Comparison of ENCODE assay signal across 17 cellular contexts in genomic region chr2:240932724-240933047, GRCh38. TPM values are rescaled to one million over a fixed set of nuclear protein-coding genes. Genes with fewer than 3 reads are reported as not detected.
DNase-seq lines count a peak whose midpoint lies in the region; TF ChIP-seq lines count a peak whose summit lies in the region.
"Had no signal": no experiment of that assay in that cellular context is flagged by ENCODE, and none has a peak within 500 bp of the region (broad histone marks: within the 10 kb centered on the region; RNA-seq: fewer than 3 reads in every experiment).

No MANE protein-coding gene starts in this region.

- H2BK120ac ChIP-seq in H9 (ENCODE audit: low read depth, low read length, poor library complexity, severe bottlenecking) (no peak overlapping the region), neuronal stem cell (ENCODE audit: low read depth, low read length) (no peak overlapping the region)

- no peak overlapping the region for H2BK5ac ChIP-seq in H9 (ENCODE audit: insufficient read length, low read length)
- no peak overlapping the region for H2BK5ac ChIP-seq in neuronal stem cell (ENCODE audit: low read length)

- H3T11ph ChIP-seq in H9 (ENCODE audit: low read length) = no peak overlapping the region

- DNase-seq in activated effector memory CD4-positive, alpha-beta T cell treated with anti-CD3 and anti-CD28 coated beads, Interleukin-2, amount 50 U/mL, for 16 hours = peak; percentile 46
- no peak for DNase-seq in activated effector memory CD4-positive, alpha-beta T cell treated with Interleukin-2 at 50 U/mL for 16 hours
- DNase-seq in H9 (peak; percentile 25), neuronal stem cell (ENCODE audit: low spot score) (no peak), transverse colon (peak; percentile 1), NCI-H146 treated with DMSO at 0.1 percent for 48 hours (lab: John Stamatoyannopoulos, UW; ENCODE audit: unreplicated experiment) (no peak), progenitor cell of endocrine pancreas (ENCODE audit: low spot score, unreplicated experiment) (no peak)
- DNase-seq: CD4-positive, alpha-beta memory T cell; DMS79; KG1; NCI-H1436 treated with DMSO at 0.1 percent for 48 hours; NCI-H2081; NCI-H774 had no signal

- peaks cover 0 to 4% (median 0%) of the 10 kb centered on the region in 3 experiments; a peak in 3 of 7 replicates for H3K36me3 Mint-ChIP-seq in H9 (ENCODE audit: insufficient read depth in 1 of 3, low read depth in 3 of 3)
- no peaks in the 10 kb centered on the region for H3K36me3 Mint-ChIP-seq in progenitor cell of endocrine pancreas (ENCODE audit: insufficient read depth)

- no peak overlapping the region for H3K27ac Mint-ChIP-seq in H9
- H3K27ac Mint-ChIP-seq in progenitor cell of endocrine pancreas = no peak overlapping the region
- H3K27ac Mint-ChIP-seq: CD4-positive, alpha-beta memory T cell had no signal

- H2BK12ac ChIP-seq in H9 (ENCODE audit: insufficient read length, low read depth, low read length) (no peak overlapping the region), neuronal stem cell (ENCODE audit: low read length) (no peak overlapping the region)

- no peak overlapping the region for H2BK20ac ChIP-seq in H9 (ENCODE audit: low read depth, low read length, poor library complexity, severe bottlenecking)

- H3K4me3 ChIP-seq in neuronal stem cell (ENCODE audit: low read length in 2 of 2) (no peak overlapping the region), transverse colon (no peak overlapping the region)

- in situ Hi-C loops in transverse colon (cut with MboI; ENCODE audit: low pct_ligation_motif_present in 1 of 4, low pct_unique_long_range_greater_than_20kb in 1 of 4, low sequenced_read_pairs in 3 of 4) = no loop called here

- intact Hi-C loops in transverse colon (cut with DNase I; ENCODE audit: low total_unique reads) = no loop called here

- no peaks in the 10 kb centered on the region for H3K27me3 ChIP-seq in H9 (ENCODE audit: insufficient read depth, low read length)
- H3K27me3 ChIP-seq in neuronal stem cell (ENCODE audit: control insufficient read depth in 3 of 3, insufficient read depth in 3 of 3, low read depth in 1 of 3, low read length in 3 of 3) = peaks cover 0 to 57% (median 0%) of the 10 kb centered on the region in 3 experiments
- no peaks in the 10 kb centered on the region for H3K27me3 ChIP-seq in transverse colon

- H4K8ac ChIP-seq in H9 (replicated peaks; ENCODE audit: insufficient read length, low read depth, low read length) (no peak overlapping the region), neuronal stem cell (ENCODE audit: low read depth, low read length) (no peak overlapping the region)

- H3K9me3 ChIP-seq in H9 (ENCODE audit: control insufficient read depth, low read depth, low read length) = no peaks in the 10 kb centered on the region
- peaks cover 0 to 6% of the 10 kb centered on the region in 2 donors for H3K9me3 ChIP-seq in neuronal stem cell (replicated peaks in 1 of 2; ENCODE audit: control insufficient read depth in 2 of 2, insufficient read depth in 1 of 2, low read depth in 1 of 2, low read length in 2 of 2)
- H3K9me3 ChIP-seq in transverse colon = no peaks in the 10 kb centered on the region

- H3K79me2 ChIP-seq in H9 (ENCODE audit: insufficient read depth, low read length) = no peaks in the 10 kb centered on the region

- no peak for TF ChIP-seq POLR2A in transverse colon (IDR thresholded peaks at IDR 0.05)

- H4K91ac ChIP-seq in H9 (ENCODE audit: insufficient read length, low read depth, low read length) = no peak overlapping the region
- no peak overlapping the region for H4K91ac ChIP-seq in neuronal stem cell (ENCODE audit: low read depth, low read length, poor library complexity)

- H3K4me2 ChIP-seq in H9 (ENCODE audit: insufficient read depth, insufficient read length, low read length) (no peak overlapping the region), neuronal stem cell (ENCODE audit: insufficient read depth, low read length, poor library complexity, severe bottlenecking) (no peak overlapping the region)

- peaks cover 8 to 10% of the 10 kb centered on the region in 2 experiments; a peak in 4 of 5 replicates for H3K9me3 Mint-ChIP-seq in H9
- H3K9me3 Mint-ChIP-seq in progenitor cell of endocrine pancreas (ENCODE audit: low read depth) = peaks cover 4% of the 10 kb centered on the region

- H3K27ac ChIP-seq in H9 (ENCODE audit: insufficient read length, low read depth, low read length) (no peak overlapping the region), neuronal stem cell (replicated peaks; ENCODE audit: low read length) (no peak overlapping the region), transverse colon (no peak overlapping the region)

- H2AFZ ChIP-seq in H9 (ENCODE audit: low read length) (no peak overlapping the region), neuronal stem cell (ENCODE audit: low read length) (no peak overlapping the region)

- H2AK5ac ChIP-seq in H9 (ENCODE audit: insufficient read length, low read length) (no peak overlapping the region), neuronal stem cell (ENCODE audit: low read depth, low read length) (peak overlapping the region; percentile 66)

- H3K9ac ChIP-seq in H9 (ENCODE audit: extremely low read depth, insufficient read length, low read length) = no peak overlapping the region
- no peak overlapping the region for H3K9ac ChIP-seq in neuronal stem cell (ENCODE audit: low read depth, low read length, poor library complexity)

- H3K36me3 ChIP-seq in neuronal stem cell (replicated peaks in 1 of 2; ENCODE audit: control insufficient read depth in 2 of 2, insufficient read depth in 2 of 2, low read length in 2 of 2) (no peaks in the 10 kb centered on the region), transverse colon (no peaks in the 10 kb centered on the region)

- TF ChIP-seq CTCF in H9 (conservative IDR thresholded peaks at IDR 0.05) (no peak), transverse colon (IDR thresholded peaks at IDR 0.05) (no peak), progenitor cell of endocrine pancreas (IDR thresholded peaks at IDR 0.05; ENCODE audit: unreplicated experiment) (no peak)

- H3K14ac ChIP-seq in H9 (ENCODE audit: insufficient read depth, low read length) (no peak overlapping the region), neuronal stem cell (ENCODE audit: low read length) (no peak overlapping the region)

- H3K18ac ChIP-seq in H9 (ENCODE audit: insufficient read length, low read depth, low read length) (no peak overlapping the region), neuronal stem cell (ENCODE audit: low read length) (peak overlapping the region; percentile 48)

- no peak overlapping the region for H3K56ac ChIP-seq in H9 (ENCODE audit: insufficient read length, low read depth, low read length)

- H3K4me1 ChIP-seq in H9 (ENCODE audit: insufficient read depth, low read length) = no peaks in the 10 kb centered on the region
- no peaks in the 10 kb centered on the region for H3K4me1 ChIP-seq in neuronal stem cell (ENCODE audit: control insufficient read depth in 2 of 2, insufficient read depth in 1 of 2, low read depth in 1 of 2, low read length in 2 of 2)
- no peaks in the 10 kb centered on the region for H3K4me1 ChIP-seq in transverse colon

- H3K4me1 Mint-ChIP-seq in H9 (no peaks in the 10 kb centered on the region), progenitor cell of endocrine pancreas (ENCODE audit: low read depth) (no peaks in the 10 kb centered on the region)
- H3K4me1 Mint-ChIP-seq: CD4-positive, alpha-beta memory T cell had no signal

- H3K4me3 Mint-ChIP-seq in H9 = no peak overlapping the region
- no peak overlapping the region for H3K4me3 Mint-ChIP-seq in progenitor cell of endocrine pancreas (ENCODE audit: low read depth)
- H3K4me3 Mint-ChIP-seq: CD4-positive, alpha-beta memory T cell had no signal

- H3K23ac ChIP-seq in H9 (ENCODE audit: insufficient read length, low read depth, low read length) (no peak overlapping the region), neuronal stem cell (ENCODE audit: low read depth, low read length, poor library complexity) (no peak overlapping the region)

- H3K23me2 ChIP-seq in H9 (ENCODE audit: insufficient read length, low read depth, low read length, poor library complexity, severe bottlenecking) = no peaks in the 10 kb centered on the region

- H3K4ac ChIP-seq in H9 (ENCODE audit: low read depth, low read length) = no peak overlapping the region
- H3K4ac ChIP-seq in neuronal stem cell (ENCODE audit: low read length) = no peak overlapping the region

- TF ChIP-seq EP300 in transverse colon (IDR thresholded peaks at IDR 0.05; ENCODE audit: low read depth) = no peak

- H4K20me1 ChIP-seq in H9 (ENCODE audit: control insufficient read depth, insufficient read depth, insufficient read length) = no peaks in the 10 kb centered on the region

- H2BK15ac ChIP-seq in H9 (ENCODE audit: low read depth, low read length) (no peak overlapping the region), neuronal stem cell (ENCODE audit: low read length) (no peak overlapping the region)

- no peak overlapping the region for H4K5ac ChIP-seq in H9 (ENCODE audit: insufficient read length, low read depth, low read length)

- no CpG with 5 or more reads among the region's 11 CpGs for WGBS in H9 (ENCODE audit: extremely low coverage, insufficient read length, low lambda C conversion rate)
- WGBS in neuronal stem cell (ENCODE audit: extremely low coverage in 2 of 2, insufficient read length in 2 of 2, insufficient replicate concordance in 1 of 2), 2 donors = no CpG with 5 or more reads among the region's 11 CpGs
- WGBS in transverse colon (ENCODE audit: low coverage in 1 of 2), 2 donors = 92 to 100% methylated on average over 4 of the region's 11 CpGs

- H3K27me3 Mint-ChIP-seq in H9 (ENCODE audit: low read depth) = peaks cover 9% of the 10 kb centered on the region
- peaks cover 18% of the 10 kb centered on the region for H3K27me3 Mint-ChIP-seq in progenitor cell of endocrine pancreas

- H3K79me1 ChIP-seq in H9 (ENCODE audit: insufficient read depth, low read depth, low read length, poor library complexity, severe bottlenecking) (no peaks in the 10 kb centered on the region), neuronal stem cell (ENCODE audit: low read depth, low read length) (no peaks in the 10 kb centered on the region)

RNA-seq across cellular contexts. Expression of gene CROCC2, which starts 26.6 kb away (rescaled TPM):
- total RNA-seq in H9 (2021) (not detected in 2 replicates), transverse colon (not detected), progenitor cell of endocrine pancreas (0.36 and 0.40 TPM in 2 replicates)
- not detected for polyA plus RNA-seq in neuronal stem cell (2013, experiment 1 of 2)
- not detected for polyA plus RNA-seq in neuronal stem cell (2013, experiment 2 of 2)
- total RNA-seq: A673; CD4-positive, alpha-beta memory T cell; G401; HepG2; NCI-H460 had no signal
- polyA plus RNA-seq: CD4-positive, alpha-beta memory T cell; HepG2 had no signal

RNA-seq across cellular contexts. Expression of gene MAB21L4, which starts 36.7 kb away (rescaled TPM):
- total RNA-seq in H9 (2021) (0.15 and 0.37 TPM in 2 replicates), transverse colon (10 to 100 TPM in 1 of 4 donors, 1 to 10 TPM in 2, not detected in 1; 4.9 to 11.6 (median 9.8) TPM), progenitor cell of endocrine pancreas (9.7 and 12.5 TPM in 2 replicates)
- not detected for polyA plus RNA-seq in neuronal stem cell (2013, experiment 1 of 2)
- polyA plus RNA-seq in neuronal stem cell (2013, experiment 2 of 2) = not detected
- total RNA-seq: A673; CD4-positive, alpha-beta memory T cell; G401; NCI-H460 had no signal
- polyA plus RNA-seq: CD4-positive, alpha-beta memory T cell had no signal

Comparison
In these comparisons a context has a peak if more than half of its experiments do, and no peak if none do; other contexts are left out.
1. DNase-seq: peak in activated effector memory CD4-positive, alpha-beta T cell treated with anti-CD3 and anti-CD28 coated beads, Interleukin-2, amount 50 U/mL, for 16 hours (single experiment), H9 (single experiment) and transverse colon (single experiment); none in activated effector memory CD4-positive, alpha-beta T cell treated with Interleukin-2 at 50 U/mL for 16 hours (single experiment), neuronal stem cell (single experiment), NCI-H146 treated with DMSO at 0.1 percent for 48 hours (single experiment) and progenitor cell of endocrine pancreas (single experiment).